Comparison of ENCODE assay signal across 11 cellular contexts in the genomic region with DNA sequence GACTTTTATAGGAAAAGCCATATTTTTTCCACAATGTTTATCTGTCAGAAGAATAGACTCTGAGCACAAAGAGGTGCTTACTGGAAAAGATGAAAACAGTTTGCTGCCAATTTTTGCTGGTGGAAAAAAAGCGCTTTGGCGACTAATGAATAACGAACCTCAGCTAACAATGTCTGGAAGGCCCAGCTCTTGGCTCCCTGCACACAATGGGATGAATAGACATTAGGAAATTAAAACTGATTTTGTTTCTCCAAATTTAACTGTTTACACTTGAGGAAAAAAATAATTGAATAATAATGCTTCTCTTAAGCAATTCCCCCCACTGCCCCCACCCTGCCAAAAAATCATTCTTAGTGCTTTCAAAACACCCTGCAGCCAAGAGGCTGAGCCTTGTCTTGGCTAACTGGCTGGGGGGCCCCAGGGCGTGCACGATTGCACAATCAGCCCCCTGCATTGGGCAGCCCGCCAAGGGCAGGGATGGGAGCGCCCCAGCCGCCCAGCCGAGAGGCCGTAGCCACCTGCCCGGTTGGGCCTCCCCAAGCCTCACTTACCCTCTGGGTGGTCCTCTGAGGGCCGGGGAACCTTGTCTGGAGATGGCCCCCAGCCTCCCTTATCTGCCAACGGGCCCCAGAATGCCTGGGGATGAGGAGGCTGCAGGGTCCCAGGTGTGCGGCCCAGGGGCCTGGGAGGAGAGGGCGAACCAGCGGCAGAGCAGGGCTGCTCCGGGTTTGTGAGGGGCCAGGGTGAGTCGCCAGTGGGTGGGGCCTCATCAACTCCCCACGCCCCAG. TPM values are rescaled to one million over a fixed set of nuclear protein-coding genes. Genes with fewer than 3 reads are reported as not detected.
DNase-seq lines count a peak whose midpoint lies in the region; ATAC-seq, FAIRE-seq and TF ChIP-seq lines count a peak whose summit lies in the region.
"Had no signal": no experiment of that assay in that cellular context is flagged by ENCODE, and none has a peak within 500 bp of the region (broad histone marks: within the 10 kb centered on the region; RNA-seq: fewer than 3 reads in every experiment).

No MANE protein-coding gene starts in this region.

- peaks cover 27 to 96% (median 54%) of the 10 kb centered on the region in 3 donors for H3K4me1 ChIP-seq in esophagus squamous epithelium
- H3K4me1 ChIP-seq in mucosa of rectum (ENCODE audit: control insufficient read depth in 2 of 2, insufficient read depth in 2 of 2, low read length in 2 of 2), result peaks cover 43 to 49% of the 10 kb centered on the region in 2 donors

- H3K36me3 ChIP-seq in esophagus squamous epithelium, result peaks cover 0 to 26% (median 6%) of the 10 kb centered on the region in 3 donors
- H3K36me3 ChIP-seq in mucosa of rectum (ENCODE audit: control insufficient read depth in 2 of 2, insufficient read depth in 2 of 2, low read length in 2 of 2), result peaks cover 3 to 13% of the 10 kb centered on the region in 2 donors

- H3K27me3 ChIP-seq in esophagus squamous epithelium, result no peaks in the 10 kb centered on the region
- no peaks in the 10 kb centered on the region for H3K27me3 ChIP-seq in mucosa of rectum (ENCODE audit: control insufficient read depth in 2 of 2, insufficient read depth in 2 of 2, low read length in 2 of 2)

- no peaks in the 10 kb centered on the region for H3K9me3 ChIP-seq in esophagus squamous epithelium
- no peaks in the 10 kb centered on the region for H3K9me3 ChIP-seq in mucosa of rectum (ENCODE audit: control insufficient read depth in 2 of 2, low read length in 2 of 2)

- no peaks in the 10 kb centered on the region for H3K27me3 Mint-ChIP-seq in activated CD8-positive, alpha-beta T cell treated with anti-CD3 and anti-CD28 coated beads for 36 hours

- CTCF ChIA-PET in activated CD8-positive, alpha-beta T cell treated with anti-CD3 and anti-CD28 coated beads for 36 hours (lab: Charles Lee), result no interaction called here

- H3K27ac ChIP-seq in esophagus squamous epithelium, result peak overlapping the region; percentile 58 to 80 (median 76)
- peak overlapping the region; percentile 38 to 59 for H3K27ac ChIP-seq in mucosa of rectum (ENCODE audit: low read depth in 2 of 2, low read length in 2 of 2)

- H3K9me3 Mint-ChIP-seq in activated CD8-positive, alpha-beta T cell treated with anti-CD3 and anti-CD28 coated beads for 36 hours, result no peaks in the 10 kb centered on the region

- FAIRE-seq in RCC 7860 (lab: Jason Lieb, UNC), result no peak
- FAIRE-seq: keratinocyte had no signal

- DNase-seq in activated naive CD4-positive, alpha-beta T cell treated with anti-CD3 and anti-CD28 coated beads, Interleukin-2, amount 50 U/mL, for 16 hours, result peak; percentile 10
- no peak for DNase-seq in activated naive CD4-positive, alpha-beta T cell treated with Interleukin-2 at 50 U/mL for 16 hours
- DNase-seq in esophagus squamous epithelium (lab: John Stamatoyannopoulos, UW), result no peak
- no peak for DNase-seq in RCC 7860 (ENCODE audit: low spot score)
- no peak for DNase-seq in activated CD8-positive, alpha-beta T cell treated with anti-CD3 and anti-CD28 coated beads for 36 hours
- no peak for DNase-seq in epidermal melanocyte (ENCODE audit: insufficient read length, low spot score)
- DNase-seq: NCI-H1048, trophoblast cell had no signal

- TF ChIP-seq POLR2A in esophagus squamous epithelium (IDR thresholded peaks at IDR 0.05), result no peak

- no peaks in the 10 kb centered on the region for H3K4me1 Mint-ChIP-seq in activated CD8-positive, alpha-beta T cell treated with anti-CD3 and anti-CD28 coated beads for 36 hours (ENCODE audit: low read depth)

- intact Hi-C loops in esophagus squamous epithelium (cut with DNase I), result no loop called here
- intact Hi-C loops in activated CD8-positive, alpha-beta T cell treated with anti-CD3 and anti-CD28 coated beads for 36 hours (cut with micrococcal nuclease), result no loop called here

- no peak overlapping the region for H3K27ac Mint-ChIP-seq in activated CD8-positive, alpha-beta T cell treated with anti-CD3 and anti-CD28 coated beads for 36 hours

- POLR2A ChIA-PET in activated CD8-positive, alpha-beta T cell treated with anti-CD3 and anti-CD28 coated beads for 36 hours (lab: Charles Lee), result no interaction called here

- H3K4me3 ChIP-seq in esophagus squamous epithelium (no peak overlapping the region), mucosa of rectum (ENCODE audit: low read length in 2 of 2) (no peak overlapping the region)

- no peak for TF ChIP-seq CTCF in esophagus squamous epithelium (IDR thresholded peaks at IDR 0.05)
- TF ChIP-seq CTCF in activated CD8-positive, alpha-beta T cell treated with anti-CD3 and anti-CD28 coated beads for 36 hours (IDR thresholded peaks at IDR 0.05), result no peak

- H3K36me3 Mint-ChIP-seq in activated CD8-positive, alpha-beta T cell treated with anti-CD3 and anti-CD28 coated beads for 36 hours (ENCODE audit: low read depth), result no peaks in the 10 kb centered on the region

- WGBS in esophagus squamous epithelium, 2 donors, result 9 to 30% methylated on average over 11 of the region's 19 CpGs

- H3K9ac ChIP-seq in mucosa of rectum (ENCODE audit: low read depth in 1 of 2, low read length in 2 of 2), result peak overlapping the region in 1 of 2 donors; percentile 53

- ATAC-seq in GM18517 (IDR thresholded peaks at IDR 0.05; ENCODE audit: unreplicated experiment), result no peak
- ATAC-seq in activated CD8-positive, alpha-beta T cell treated with anti-CD3 and anti-CD28 coated beads for 36 hours, result no peak

- no peak overlapping the region for H3K4me3 Mint-ChIP-seq in activated CD8-positive, alpha-beta T cell treated with anti-CD3 and anti-CD28 coated beads for 36 hours

RNA-seq across cellular contexts. Expression of a gene that starts 16.8 kb away (rescaled TPM):
- total RNA-seq in esophagus squamous epithelium, result 10 to 100 TPM; 18.5 to 31.6 (median 26.8) TPM
- 10 to 100 TPM; 28.3 to 30.1 TPM for total RNA-seq in activated CD8-positive, alpha-beta T cell treated with anti-CD3 and anti-CD28 coated beads for 36 hours
